21 cellular contexts compared by ENCODE assay signal in genomic region chr5:112649882-112650281, GRCh38.
A peak's percentile ranks its signal among the peaks of the same experiment; 100 is the strongest.
DNase-seq lines count a peak whose midpoint lies in the region; ATAC-seq and TF ChIP-seq lines count a peak whose summit lies in the region.
"Had no signal": no experiment of that assay in that cellular context is flagged by ENCODE, and none has a peak within 500 bp of the region (broad histone marks: within the 10 kb centered on the region; RNA-seq: fewer than 3 reads in every experiment).

No MANE protein-coding gene starts in this region.

- TF ChIP-seq POLR2A in transverse colon (IDR thresholded peaks at IDR 0.05) = no peak
- no peak for TF ChIP-seq POLR2A in gastroesophageal sphincter (IDR thresholded peaks at IDR 0.05)

- H3K4me3 ChIP-seq in PC-9 = no peak overlapping the region
- H3K4me3 ChIP-seq in transverse colon = no peak overlapping the region
- no peak overlapping the region for H3K4me3 ChIP-seq in gastroesophageal sphincter
- H3K4me3 ChIP-seq: BLaER1, HAP-1 had no signal

- H3K79me2 ChIP-seq in PC-9 (ENCODE audit: low read depth) = no peaks in the 10 kb centered on the region

- no peaks in the 10 kb centered on the region for H3K36me3 ChIP-seq in PC-9 (ENCODE audit: low read depth)
- no peaks in the 10 kb centered on the region for H3K36me3 ChIP-seq in transverse colon
- H3K36me3 ChIP-seq in gastroesophageal sphincter = no peaks in the 10 kb centered on the region
- H3K36me3 ChIP-seq: BLaER1, HAP-1 had no signal

- 27 to 59% methylated on average over 2 to 6 of the region's 6 CpGs for WGBS in transverse colon (ENCODE audit: low coverage in 1 of 2), 2 donors
- 64 to 67% methylated on average over 2 to 4 of the region's 6 CpGs for WGBS in gastroesophageal sphincter (ENCODE audit: low coverage in 1 of 2), 2 donors

- DNase-seq in NCI-H187 treated with DMSO at 0.1 percent for 48 hours (lab: John Stamatoyannopoulos, UW) (peak; percentile 16), NCI-H187 (lab: John Stamatoyannopoulos, UW) (no peak), PC-9 (peak in 1 of 2 experiments; percentile 80), iPS-NIHi11 (ENCODE audit: low spot score) (peak; percentile 10), transverse colon (peak; percentile 68), dedifferentiated amniotic fluid mesenchymal stem cell (ENCODE audit: extremely low spot score) (no peak)
- DNase-seq: 8988T; activated CD4-positive, alpha-beta T cell treated with anti-CD3 and anti-CD28 coated beads, Interleukin-2, amount 50 U/mL, for 4 hours; activated naive CD4-positive, alpha-beta T cell treated with anti-CD3 and anti-CD28 coated beads, Interleukin-2, amount 50 U/mL, for 16 hours; activated T-cell treated with anti-CD3 and anti-CD28 coated beads, Interleukin-2, amount 50 U/mL, for 1 hour; cortex of kidney; mesenchymal stem cell; NCI-H2081; NCI-H748 treated with DMSO at 0.1 percent for 48 hours; RPMI8226; stimulated activated CD4-positive, alpha-beta T cell treated with anti-CD3 and anti-CD28 coated beads, Interleukin-12 subunit alpha, Interleukin-12 subunit beta, amount 100 ng/mL, for 4 hours; T-cell had no signal

- H3K27me3 ChIP-seq in PC-9 (ENCODE audit: insufficient read depth, low read depth) (no peaks in the 10 kb centered on the region), transverse colon (no peaks in the 10 kb centered on the region), gastroesophageal sphincter (no peaks in the 10 kb centered on the region)
- H3K27me3 ChIP-seq: BLaER1 had no signal

- H3K9me2 ChIP-seq in PC-9 (ENCODE audit: insufficient read depth) = no peaks in the 10 kb centered on the region

- no peak for TF ChIP-seq CTCF in PC-9 (conservative IDR thresholded peaks at IDR 0.05)
- TF ChIP-seq CTCF in transverse colon (IDR thresholded peaks at IDR 0.05) = no peak
- TF ChIP-seq CTCF in gastroesophageal sphincter (IDR thresholded peaks at IDR 0.05) = no peak

- intact Hi-C loops in PC-9 (cut with micrococcal nuclease; ENCODE audit: unreplicated experiment) = no loop called here
- intact Hi-C loops in transverse colon (cut with DNase I; ENCODE audit: low total_unique reads) = no loop called here

- no TSS peak for BruUV-seq in PC-9 (replicated peaks; lab: Mats Ljungman, UMichigan)

- H3K9me3 ChIP-seq in PC-9 (ENCODE audit: insufficient read depth, low read depth) = no peaks in the 10 kb centered on the region
- no peaks in the 10 kb centered on the region for H3K9me3 ChIP-seq in transverse colon
- no peaks in the 10 kb centered on the region for H3K9me3 ChIP-seq in gastroesophageal sphincter
- H3K9me3 ChIP-seq: BLaER1, HAP-1 had no signal

- CTCF ChIA-PET in PC-9 (lab: Charles Lee) = no interaction called here

- ATAC-seq in gastroesophageal sphincter (no peak), GM18867 (IDR thresholded peaks at IDR 0.05; ENCODE audit: unreplicated experiment) (no peak)
- ATAC-seq: T-cell had no signal

- no peaks in the 10 kb centered on the region for H4K20me1 ChIP-seq in PC-9 (ENCODE audit: insufficient read depth)
- H4K20me1 ChIP-seq: BLaER1 had no signal

- no peaks in the 10 kb centered on the region for H3F3A ChIP-seq in PC-9 (ENCODE audit: insufficient read depth, low read depth)

- in situ Hi-C loops in transverse colon (cut with MboI; ENCODE audit: low pct_ligation_motif_present in 1 of 4, low pct_unique_long_range_greater_than_20kb in 1 of 4, low sequenced_read_pairs in 3 of 4) = no loop called here

- peak overlapping the region; percentile 33; the same call in 1 of the 2 replicates for H3K4me2 ChIP-seq in PC-9
- H3K4me2 ChIP-seq: BLaER1 had no signal

- POLR2A ChIA-PET in PC-9 (lab: Charles Lee; ENCODE audit: unreplicated experiment) = no interaction called here

- H2AFZ ChIP-seq in PC-9 = peak overlapping the region; percentile 70; the same call in 1 of the 2 replicates

- TF ChIP-seq EP300 in transverse colon (IDR thresholded peaks at IDR 0.05; ENCODE audit: low read depth) (no peak), gastroesophageal sphincter (IDR thresholded peaks at IDR 0.05) (no peak)

- no peak overlapping the region for H3K27ac ChIP-seq in PC-9
- peak overlapping the region in 2 of 4 donors; percentile 24 to 47 for H3K27ac ChIP-seq in transverse colon
- H3K27ac ChIP-seq in gastroesophageal sphincter = no peak overlapping the region
- H3K27ac ChIP-seq: BLaER1 had no signal

- H3K4me1 ChIP-seq in PC-9 (replicated peaks; ENCODE audit: insufficient read depth) (no peaks in the 10 kb centered on the region), transverse colon (peaks cover 0 to 11% (median 3%) of the 10 kb centered on the region in 4 donors), gastroesophageal sphincter (no peaks in the 10 kb centered on the region)
- H3K4me1 ChIP-seq: BLaER1, HAP-1 had no signal

Comparison
In these comparisons a context has a peak if more than half of its experiments do, and no peak if none do; other contexts are left out.
1. DNase-seq: peak in NCI-H187 treated with DMSO at 0.1 percent for 48 hours (single experiment), iPS-NIHi11 (single experiment) and transverse colon (single experiment); none in NCI-H187 (0 of 2) and dedifferentiated amniotic fluid mesenchymal stem cell (single experiment).